16 cellular contexts compared by ENCODE assay signal in the genomic region with DNA sequence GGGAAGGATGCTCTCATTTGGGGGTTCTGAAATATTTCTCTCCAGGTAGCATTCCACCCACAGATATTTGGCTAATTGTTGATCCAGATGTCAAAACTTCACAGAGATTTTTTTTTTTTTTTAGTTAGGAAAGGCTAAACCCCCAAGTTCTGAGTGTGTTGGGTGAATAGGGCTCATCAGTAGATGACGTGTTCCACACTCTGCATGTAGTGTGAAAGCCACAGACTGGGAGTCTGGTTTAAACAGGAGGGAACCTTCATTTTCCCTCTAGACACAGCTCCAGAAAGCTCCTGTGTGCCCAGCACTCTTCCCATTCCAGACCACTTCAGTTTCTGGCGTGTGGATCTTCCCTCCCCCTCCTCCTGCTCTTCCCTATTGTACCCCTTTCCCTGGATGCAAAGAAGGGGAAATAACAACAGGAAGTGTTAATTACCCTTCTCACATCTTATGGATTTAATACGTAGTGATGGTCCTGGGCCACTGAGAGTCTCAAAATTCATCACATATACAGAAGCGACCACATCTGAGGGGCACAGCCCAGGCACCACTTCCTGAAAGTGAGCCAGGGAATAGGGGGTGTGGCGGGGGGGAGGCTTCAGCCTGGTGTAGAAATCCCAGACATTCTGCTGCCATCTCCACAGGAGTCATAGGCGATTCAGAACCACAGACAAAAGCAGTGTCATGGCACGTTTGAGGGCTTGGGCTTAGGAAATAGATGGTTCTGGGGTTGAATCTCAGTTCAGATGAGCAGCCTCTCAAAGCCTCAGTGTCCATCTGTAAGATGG.
A peak's percentile ranks its signal among the peaks of the same experiment; 100 is the strongest.
DNase-seq lines count a peak whose midpoint lies in the region; ATAC-seq and TF ChIP-seq lines count a peak whose summit lies in the region.
"Had no signal": no experiment of that assay in that cellular context is flagged by ENCODE, and none has a peak within 500 bp of the region (broad histone marks: within the 10 kb centered on the region; RNA-seq: fewer than 3 reads in every experiment).

No MANE protein-coding gene starts in this region.

- no peaks in the 10 kb centered on the region for H3K27me3 Mint-ChIP-seq in activated naive CD4-positive, alpha-beta T cell treated with anti-CD3 and anti-CD28 coated beads for 36 hours (ENCODE audit: low read depth)
- H3K27me3 Mint-ChIP-seq in central memory CD8-positive, alpha-beta T cell: no peaks in the 10 kb centered on the region

- peak; percentile 46 for ATAC-seq in central memory CD8-positive, alpha-beta T cell (replicated peaks; ENCODE audit: extremely low read depth, poor library complexity, severe bottlenecking)
- no peak for ATAC-seq in GM18505 (IDR thresholded peaks at IDR 0.05; ENCODE audit: unreplicated experiment)

- DNase-seq in activated naive CD4-positive, alpha-beta T cell treated with anti-CD3 and anti-CD28 coated beads for 36 hours: peak; percentile 8
- DNase-seq in activated naive CD4-positive, alpha-beta T cell (lab: John Stamatoyannopoulos, UW): no peak
- DNase-seq in MV-4-11 (lab: John Stamatoyannopoulos, UW) (peak; percentile 19), smooth muscle cell (lab: John Stamatoyannopoulos, UW; ENCODE audit: unreplicated experiment) (no peak), head of caudate nucleus (no peak)
- DNase-seq in central memory CD8-positive, alpha-beta T cell (ENCODE audit: low spot score in 2 of 2): no peak
- no peak for DNase-seq in stimulated activated CD4-positive, alpha-beta T cell treated with anti-CD3 and anti-CD28 coated beads, Interleukin-4, amount 100 ng/mL, for 4 hours
- DNase-seq: stimulated activated CD4-positive, alpha-beta T cell treated with anti-CD3 and anti-CD28 coated beads, Interleukin-2, amount 100 ng/mL, for 48 hours had no signal

- H3K9me3 ChIP-seq in smooth muscle cell (replicated peaks; ENCODE audit: low read depth): no peaks in the 10 kb centered on the region
- H3K9me3 ChIP-seq: A549, neutrophil, SK-N-SH, tibial artery had no signal

- no peak for TF ChIP-seq POLR2A in GM18505 (IDR thresholded peaks at IDR 0.05; ENCODE audit: borderline replicate concordance, extremely low read depth, insufficient read depth, insufficient read length)

- H3K9me3 Mint-ChIP-seq in activated naive CD4-positive, alpha-beta T cell treated with anti-CD3 and anti-CD28 coated beads for 36 hours: no peaks in the 10 kb centered on the region
- no peaks in the 10 kb centered on the region for H3K9me3 Mint-ChIP-seq in central memory CD8-positive, alpha-beta T cell
- H3K9me3 Mint-ChIP-seq: activated T-helper 1 cell treated with anti-CD3 and anti-CD28 coated beads, Interleukin-12 subunit alpha, Interleukin-12 subunit beta, Interleukin-2, Interleukin-4 antibody, amounts not matched to agents 30 ng/mL and 10 ng/mL and 1 ng/mL, durations not matched to agents 14 hours and 24 hours and 36 hours had no signal

- H3K27me3 ChIP-seq in smooth muscle cell (ENCODE audit: low read depth): no peaks in the 10 kb centered on the region
- H3K27me3 ChIP-seq: neutrophil, tibial artery had no signal

- H4K20me1 ChIP-seq in smooth muscle cell (ENCODE audit: low read depth): peaks cover 98% of the 10 kb centered on the region

- H3K4me1 Mint-ChIP-seq in activated naive CD4-positive, alpha-beta T cell treated with anti-CD3 and anti-CD28 coated beads for 36 hours (ENCODE audit: low read depth): peaks cover 42% of the 10 kb centered on the region
- H3K4me1 Mint-ChIP-seq in central memory CD8-positive, alpha-beta T cell: peaks cover 32% of the 10 kb centered on the region

- WGBS in smooth muscle cell (ENCODE audit: low lambda C conversion rate): 61% methylated on average over 7 of the region's 7 CpGs

- H3K4me2 ChIP-seq in smooth muscle cell: no peak overlapping the region

- TF ChIP-seq CTCF in smooth muscle cell (IDR thresholded peaks at IDR 0.05; ENCODE audit: borderline replicate concordance, insufficient read depth, poor library complexity, severe bottlenecking): no peak

- no peaks in the 10 kb centered on the region for H3K36me3 ChIP-seq in smooth muscle cell (ENCODE audit: low read depth)
- H3K36me3 ChIP-seq: tibial artery had no signal

- peak overlapping the region; percentile 45 for H3K27ac ChIP-seq in smooth muscle cell (ENCODE audit: low read depth)
- H3K27ac ChIP-seq: A549, epithelial cell of prostate, neutrophil, tibial artery had no signal

- H3K27ac Mint-ChIP-seq in activated naive CD4-positive, alpha-beta T cell treated with anti-CD3 and anti-CD28 coated beads for 36 hours: no peak overlapping the region
- H3K27ac Mint-ChIP-seq in central memory CD8-positive, alpha-beta T cell (ENCODE audit: low read depth): peak overlapping the region; percentile 17

- no peak overlapping the region for H3K4me3 Mint-ChIP-seq in activated naive CD4-positive, alpha-beta T cell treated with anti-CD3 and anti-CD28 coated beads for 36 hours
- H3K4me3 Mint-ChIP-seq in central memory CD8-positive, alpha-beta T cell: no peak overlapping the region
- H3K4me3 Mint-ChIP-seq: activated T-helper 1 cell treated with anti-CD3 and anti-CD28 coated beads, Interleukin-12 subunit alpha, Interleukin-12 subunit beta, Interleukin-2, Interleukin-4 antibody, amounts not matched to agents 30 ng/mL and 10 ng/mL and 1 ng/mL, durations not matched to agents 14 hours and 24 hours and 36 hours had no signal

- no peak overlapping the region for H3K4me3 ChIP-seq in smooth muscle cell
- H3K4me3 ChIP-seq: A549, K562, tibial artery had no signal

- peaks cover 37% of the 10 kb centered on the region for H3K79me2 ChIP-seq in smooth muscle cell (ENCODE audit: low read depth)

- intact Hi-C loops in activated naive CD4-positive, alpha-beta T cell treated with anti-CD3 and anti-CD28 coated beads for 36 hours (cut with micrococcal nuclease): loop anchor here (1.0 to 10.0 kb wide), 5 partner anchors 161 to 796 kb away; no protein-coding TSS in a partner anchor
- intact Hi-C loops in head of caudate nucleus (cut with DNase I): loop anchor here (10.0 kb wide), 1 partner anchor 169 kb away; no protein-coding TSS in a partner anchor

- no peak overlapping the region for H2AFZ ChIP-seq in smooth muscle cell (ENCODE audit: low read depth)

- CTCF ChIA-PET in activated naive CD4-positive, alpha-beta T cell treated with anti-CD3 and anti-CD28 coated beads for 36 hours (lab: Charles Lee): interaction anchor here (1.2 kb wide), 1 partner anchor 77 kb away, joined by 3 read pairs; no protein-coding TSS in a partner anchor

- H3F3A ChIP-seq in smooth muscle cell (ENCODE audit: low read depth): peaks cover 8% of the 10 kb centered on the region

- H3K4me1 ChIP-seq in smooth muscle cell (ENCODE audit: low read depth): peaks cover 6% of the 10 kb centered on the region

- no peaks in the 10 kb centered on the region for H3K36me3 Mint-ChIP-seq in activated naive CD4-positive, alpha-beta T cell treated with anti-CD3 and anti-CD28 coated beads for 36 hours (ENCODE audit: low read depth)
- peaks cover 3% of the 10 kb centered on the region for H3K36me3 Mint-ChIP-seq in central memory CD8-positive, alpha-beta T cell (ENCODE audit: insufficient read depth)

- no peak overlapping the region for H3K9ac ChIP-seq in smooth muscle cell (ENCODE audit: low read depth)
- H3K9ac ChIP-seq: SK-N-SH had no signal

Comparison
In these comparisons a context has a peak if more than half of its experiments do, and no peak if none do; other contexts are left out.
1. DNase-seq: peak in activated naive CD4-positive, alpha-beta T cell treated with anti-CD3 and anti-CD28 coated beads for 36 hours (single experiment) and MV-4-11 (single experiment); none in activated naive CD4-positive, alpha-beta T cell (0 of 4), central memory CD8-positive, alpha-beta T cell (0 of 2), smooth muscle cell (single experiment), stimulated activated CD4-positive, alpha-beta T cell treated with anti-CD3 and anti-CD28 coated beads, Interleukin-4, amount 100 ng/mL, for 4 hours (0 of 2) and head of caudate nucleus (0 of 42).